In the genomic region with DNA sequence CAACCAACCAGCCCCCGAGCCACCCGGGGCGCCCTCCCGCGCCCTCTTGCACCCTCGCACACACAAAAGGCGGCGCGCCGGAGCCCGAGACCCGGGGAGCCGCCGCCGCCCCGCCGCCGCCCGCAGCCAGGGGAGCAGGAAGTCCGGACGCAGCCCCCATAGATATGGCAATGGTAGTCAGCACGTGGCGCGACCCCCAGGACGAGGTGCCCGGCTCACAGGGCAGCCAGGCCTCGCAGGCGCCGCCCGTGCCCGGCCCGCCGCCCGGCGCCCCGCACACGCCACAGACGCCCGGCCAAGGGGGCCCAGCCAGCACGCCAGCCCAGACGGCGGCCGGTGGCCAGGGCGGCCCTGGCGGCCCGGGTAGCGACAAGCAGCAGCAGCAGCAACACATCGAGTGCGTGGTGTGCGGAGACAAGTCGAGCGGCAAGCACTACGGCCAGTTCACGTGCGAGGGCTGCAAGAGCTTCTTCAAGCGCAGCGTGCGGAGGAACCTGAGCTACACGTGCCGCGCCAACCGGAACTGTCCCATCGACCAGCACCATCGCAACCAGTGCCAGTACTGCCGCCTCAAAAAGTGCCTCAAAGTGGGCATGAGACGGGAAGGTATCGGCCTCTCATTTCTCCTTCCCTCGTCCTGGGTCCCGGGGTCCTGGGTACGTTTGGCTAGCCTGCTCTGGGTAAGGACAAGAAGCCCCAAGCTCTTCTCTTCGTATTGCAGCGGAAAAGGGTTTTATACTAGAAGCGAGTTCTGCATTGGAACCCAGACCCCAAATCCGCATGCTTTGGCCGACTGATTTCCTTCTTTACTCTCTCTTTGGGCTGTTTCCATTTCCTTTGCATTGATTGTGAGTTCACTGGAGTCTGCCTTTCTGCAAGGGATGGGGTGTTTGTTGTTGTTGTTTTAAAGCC, we compare ENCODE assay signal across 1 cellular context.
TF ChIP-seq lines count a peak whose summit lies in the region.

No MANE protein-coding gene starts in this region.

TF ChIP-seq in HepG2, 621 proteins besides CTCF, POLR2A, EP300 and RAD21 (continued from another document):
- TF ChIP-seq, protein P1, sequence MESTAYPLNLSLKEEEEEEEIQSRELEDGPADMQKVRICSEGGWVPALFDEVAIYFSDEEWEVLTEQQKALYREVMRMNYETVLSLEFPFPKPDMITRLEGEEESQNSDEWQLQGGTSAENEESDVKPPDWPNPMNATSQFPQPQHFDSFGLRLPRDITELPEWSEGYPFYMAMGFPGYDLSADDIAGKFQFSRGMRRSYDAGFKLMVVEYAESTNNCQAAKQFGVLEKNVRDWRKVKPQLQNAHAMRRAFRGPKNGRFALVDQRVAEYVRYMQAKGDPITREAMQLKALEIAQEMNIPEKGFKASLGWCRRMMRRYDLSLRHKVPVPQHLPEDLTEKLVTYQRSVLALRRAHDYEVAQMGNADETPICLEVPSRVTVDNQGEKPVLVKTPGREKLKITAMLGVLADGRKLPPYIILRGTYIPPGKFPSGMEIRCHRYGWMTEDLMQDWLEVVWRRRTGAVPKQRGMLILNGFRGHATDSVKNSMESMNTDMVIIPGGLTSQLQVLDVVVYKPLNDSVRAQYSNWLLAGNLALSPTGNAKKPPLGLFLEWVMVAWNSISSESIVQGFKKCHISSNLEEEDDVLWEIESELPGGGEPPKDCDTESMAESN (CRISPR knock-in tag; conservative IDR thresholded peaks at IDR 0.05), result no peak
- TF ChIP-seq, protein P2, sequence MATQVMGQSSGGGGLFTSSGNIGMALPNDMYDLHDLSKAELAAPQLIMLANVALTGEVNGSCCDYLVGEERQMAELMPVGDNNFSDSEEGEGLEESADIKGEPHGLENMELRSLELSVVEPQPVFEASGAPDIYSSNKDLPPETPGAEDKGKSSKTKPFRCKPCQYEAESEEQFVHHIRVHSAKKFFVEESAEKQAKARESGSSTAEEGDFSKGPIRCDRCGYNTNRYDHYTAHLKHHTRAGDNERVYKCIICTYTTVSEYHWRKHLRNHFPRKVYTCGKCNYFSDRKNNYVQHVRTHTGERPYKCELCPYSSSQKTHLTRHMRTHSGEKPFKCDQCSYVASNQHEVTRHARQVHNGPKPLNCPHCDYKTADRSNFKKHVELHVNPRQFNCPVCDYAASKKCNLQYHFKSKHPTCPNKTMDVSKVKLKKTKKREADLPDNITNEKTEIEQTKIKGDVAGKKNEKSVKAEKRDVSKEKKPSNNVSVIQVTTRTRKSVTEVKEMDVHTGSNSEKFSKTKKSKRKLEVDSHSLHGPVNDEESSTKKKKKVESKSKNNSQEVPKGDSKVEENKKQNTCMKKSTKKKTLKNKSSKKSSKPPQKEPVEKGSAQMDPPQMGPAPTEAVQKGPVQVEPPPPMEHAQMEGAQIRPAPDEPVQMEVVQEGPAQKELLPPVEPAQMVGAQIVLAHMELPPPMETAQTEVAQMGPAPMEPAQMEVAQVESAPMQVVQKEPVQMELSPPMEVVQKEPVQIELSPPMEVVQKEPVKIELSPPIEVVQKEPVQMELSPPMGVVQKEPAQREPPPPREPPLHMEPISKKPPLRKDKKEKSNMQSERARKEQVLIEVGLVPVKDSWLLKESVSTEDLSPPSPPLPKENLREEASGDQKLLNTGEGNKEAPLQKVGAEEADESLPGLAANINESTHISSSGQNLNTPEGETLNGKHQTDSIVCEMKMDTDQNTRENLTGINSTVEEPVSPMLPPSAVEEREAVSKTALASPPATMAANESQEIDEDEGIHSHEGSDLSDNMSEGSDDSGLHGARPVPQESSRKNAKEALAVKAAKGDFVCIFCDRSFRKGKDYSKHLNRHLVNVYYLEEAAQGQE (IDR thresholded peaks at IDR 0.05; ENCODE audit: borderline replicate concordance in 1 of 2, low read depth in 1 of 2, low read length in 2 of 2), result no peak
- TF ChIP-seq, protein P3, sequence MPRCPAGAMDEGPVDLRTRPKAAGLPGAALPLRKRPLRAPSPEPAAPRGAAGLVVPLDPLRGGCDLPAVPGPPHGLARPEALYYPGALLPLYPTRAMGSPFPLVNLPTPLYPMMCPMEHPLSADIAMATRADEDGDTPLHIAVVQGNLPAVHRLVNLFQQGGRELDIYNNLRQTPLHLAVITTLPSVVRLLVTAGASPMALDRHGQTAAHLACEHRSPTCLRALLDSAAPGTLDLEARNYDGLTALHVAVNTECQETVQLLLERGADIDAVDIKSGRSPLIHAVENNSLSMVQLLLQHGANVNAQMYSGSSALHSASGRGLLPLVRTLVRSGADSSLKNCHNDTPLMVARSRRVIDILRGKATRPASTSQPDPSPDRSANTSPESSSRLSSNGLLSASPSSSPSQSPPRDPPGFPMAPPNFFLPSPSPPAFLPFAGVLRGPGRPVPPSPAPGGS (CRISPR knock-in tag; IDR thresholded peaks at IDR 0.05), result no peak
- TF ChIP-seq, protein P4, sequence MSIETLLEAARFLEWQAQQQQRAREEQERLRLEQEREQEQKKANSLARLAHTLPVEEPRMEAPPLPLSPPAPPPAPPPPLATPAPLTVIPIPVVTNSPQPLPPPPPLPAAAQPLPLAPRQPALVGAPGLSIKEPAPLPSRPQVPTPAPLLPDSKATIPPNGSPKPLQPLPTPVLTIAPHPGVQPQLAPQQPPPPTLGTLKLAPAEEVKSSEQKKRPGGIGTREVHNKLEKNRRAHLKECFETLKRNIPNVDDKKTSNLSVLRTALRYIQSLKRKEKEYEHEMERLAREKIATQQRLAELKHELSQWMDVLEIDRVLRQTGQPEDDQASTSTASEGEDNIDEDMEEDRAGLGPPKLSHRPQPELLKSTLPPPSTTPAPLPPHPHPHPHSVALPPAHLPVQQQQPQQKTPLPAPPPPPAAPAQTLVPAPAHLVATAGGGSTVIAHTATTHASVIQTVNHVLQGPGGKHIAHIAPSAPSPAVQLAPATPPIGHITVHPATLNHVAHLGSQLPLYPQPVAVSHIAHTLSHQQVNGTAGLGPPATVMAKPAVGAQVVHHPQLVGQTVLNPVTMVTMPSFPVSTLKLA (IDR thresholded peaks at IDR 0.05), result peak; percentile 27; the same call in 1 of the 2 replicates
- TF ChIP-seq, protein P5, sequence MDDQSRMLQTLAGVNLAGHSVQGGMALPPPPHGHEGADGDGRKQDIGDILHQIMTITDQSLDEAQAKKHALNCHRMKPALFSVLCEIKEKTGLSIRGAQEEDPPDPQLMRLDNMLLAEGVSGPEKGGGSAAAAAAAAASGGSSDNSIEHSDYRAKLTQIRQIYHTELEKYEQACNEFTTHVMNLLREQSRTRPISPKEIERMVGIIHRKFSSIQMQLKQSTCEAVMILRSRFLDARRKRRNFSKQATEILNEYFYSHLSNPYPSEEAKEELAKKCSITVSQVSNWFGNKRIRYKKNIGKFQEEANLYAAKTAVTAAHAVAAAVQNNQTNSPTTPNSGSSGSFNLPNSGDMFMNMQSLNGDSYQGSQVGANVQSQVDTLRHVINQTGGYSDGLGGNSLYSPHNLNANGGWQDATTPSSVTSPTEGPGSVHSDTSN (CRISPR knock-in tag; IDR thresholded peaks at IDR 0.05; ENCODE audit: borderline replicate concordance), result no peak
- TF ChIP-seq ZNF136 (CRISPR knock-in tag; IDR thresholded peaks at IDR 0.05; ENCODE audit: low read depth) (no peak), ZNF674 (CRISPR knock-in tag; IDR thresholded peaks at IDR 0.05; ENCODE audit: low read depth) (no peak), FOXC1 (CRISPR knock-in tag; IDR thresholded peaks at IDR 0.05; ENCODE audit: borderline replicate concordance) (no peak), ELF4 (CRISPR knock-in tag; IDR thresholded peaks at IDR 0.05; ENCODE audit: borderline replicate concordance) (no peak), NFKB2 (CRISPR knock-in tag; IDR thresholded peaks at IDR 0.05; ENCODE audit: borderline replicate concordance) (peak; percentile 70; the same call in 1 of the 2 replicates), ZNF235 (CRISPR knock-in tag; IDR thresholded peaks at IDR 0.05; ENCODE audit: borderline replicate concordance) (0 out of 2 replicates have a peak, but pooled peaks have one; percentile 32), ZNF451 (CRISPR knock-in tag; IDR thresholded peaks at IDR 0.05) (no peak), RCOR2 (CRISPR knock-in tag; IDR thresholded peaks at IDR 0.05) (no peak), HDAC1 (CRISPR knock-in tag; IDR thresholded peaks at IDR 0.05) (peak; percentile 55)
- TF ChIP-seq, protein P6, sequence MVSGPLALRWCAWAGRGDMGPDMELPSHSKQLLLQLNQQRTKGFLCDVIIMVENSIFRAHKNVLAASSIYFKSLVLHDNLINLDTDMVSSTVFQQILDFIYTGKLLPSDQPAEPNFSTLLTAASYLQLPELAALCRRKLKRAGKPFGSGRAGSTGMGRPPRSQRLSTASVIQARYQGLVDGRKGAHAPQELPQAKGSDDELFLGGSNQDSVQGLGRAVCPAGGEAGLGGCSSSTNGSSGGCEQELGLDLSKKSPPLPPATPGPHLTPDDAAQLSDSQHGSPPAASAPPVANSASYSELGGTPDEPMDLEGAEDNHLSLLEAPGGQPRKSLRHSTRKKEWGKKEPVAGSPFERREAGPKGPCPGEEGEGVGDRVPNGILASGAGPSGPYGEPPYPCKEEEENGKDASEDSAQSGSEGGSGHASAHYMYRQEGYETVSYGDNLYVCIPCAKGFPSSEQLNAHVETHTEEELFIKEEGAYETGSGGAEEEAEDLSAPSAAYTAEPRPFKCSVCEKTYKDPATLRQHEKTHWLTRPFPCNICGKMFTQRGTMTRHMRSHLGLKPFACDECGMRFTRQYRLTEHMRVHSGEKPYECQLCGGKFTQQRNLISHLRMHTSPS (CRISPR knock-in tag; IDR thresholded peaks at IDR 0.05; ENCODE audit: low read depth), result peak; percentile 51; the same call in 1 of the 2 replicates
- TF ChIP-seq, protein P7, sequence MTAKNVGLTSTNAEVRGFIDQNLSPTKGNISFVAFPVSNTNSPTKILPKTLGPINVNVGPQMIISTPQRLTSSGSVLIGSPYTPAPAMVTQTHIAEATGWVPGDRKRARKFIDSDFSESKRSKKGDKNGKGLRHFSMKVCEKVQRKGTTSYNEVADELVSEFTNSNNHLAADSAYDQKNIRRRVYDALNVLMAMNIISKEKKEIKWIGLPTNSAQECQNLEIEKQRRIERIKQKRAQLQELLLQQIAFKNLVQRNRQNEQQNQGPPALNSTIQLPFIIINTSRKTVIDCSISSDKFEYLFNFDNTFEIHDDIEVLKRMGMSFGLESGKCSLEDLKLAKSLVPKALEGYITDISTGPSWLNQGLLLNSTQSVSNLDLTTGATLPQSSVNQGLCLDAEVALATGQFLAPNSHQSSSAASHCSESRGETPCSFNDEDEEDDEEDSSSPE (CRISPR knock-in tag; IDR thresholded peaks at IDR 0.05), result peak; percentile 66
- TF ChIP-seq, protein P8, sequence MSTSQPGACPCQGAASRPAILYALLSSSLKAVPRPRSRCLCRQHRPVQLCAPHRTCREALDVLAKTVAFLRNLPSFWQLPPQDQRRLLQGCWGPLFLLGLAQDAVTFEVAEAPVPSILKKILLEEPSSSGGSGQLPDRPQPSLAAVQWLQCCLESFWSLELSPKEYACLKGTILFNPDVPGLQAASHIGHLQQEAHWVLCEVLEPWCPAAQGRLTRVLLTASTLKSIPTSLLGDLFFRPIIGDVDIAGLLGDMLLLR (CRISPR knock-in tag; IDR thresholded peaks at IDR 0.05), result peak; percentile 87; the same call in 1 of the 2 replicates
- TF ChIP-seq, protein P9, sequence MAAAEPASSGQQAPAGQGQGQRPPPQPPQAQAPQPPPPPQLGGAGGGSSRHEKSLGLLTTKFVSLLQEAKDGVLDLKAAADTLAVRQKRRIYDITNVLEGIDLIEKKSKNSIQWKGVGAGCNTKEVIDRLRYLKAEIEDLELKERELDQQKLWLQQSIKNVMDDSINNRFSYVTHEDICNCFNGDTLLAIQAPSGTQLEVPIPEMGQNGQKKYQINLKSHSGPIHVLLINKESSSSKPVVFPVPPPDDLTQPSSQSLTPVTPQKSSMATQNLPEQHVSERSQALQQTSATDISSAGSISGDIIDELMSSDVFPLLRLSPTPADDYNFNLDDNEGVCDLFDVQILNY (CRISPR knock-in tag; conservative IDR thresholded peaks at IDR 0.05), result 0 out of 2 replicates have a peak, but pooled peaks have one; percentile 53
